ENCODE assay signal across 25 cellular contexts in genomic region chr18:37303009-37303408, GRCh38.
"Had no signal": no experiment of that assay in that cellular context is flagged by ENCODE, and none has a peak within 500 bp of the region (broad histone marks: within the 10 kb centered on the region; RNA-seq: fewer than 3 reads in every experiment).

No MANE protein-coding gene starts in this region.

- H3K4me1 Mint-ChIP-seq: memory B cell had no signal

- H3K4me3 Mint-ChIP-seq: dendritic cell treated with granulocyte-macrophage colony-stimulating factor and Interleukin-4, amounts not matched to agents 40 ng/mL and 50 ng/mL, for 4 days; endodermal cell; memory B cell; naive B cell; natural killer cell treated with Interleukin-12 subunit alpha and Interleukin-12 subunit beta and Interleukin-15 and Interleukin-18, amount 100 ng/mL, for 72 hours; stimulated activated naive CD8-positive, alpha-beta T cell treated with anti-CD3 and anti-CD28 coated beads, Interleukin-15, amount 100 ng/mL, for 72 hours had no signal

- H3K27me3 Mint-ChIP-seq: dendritic cell treated with granulocyte-macrophage colony-stimulating factor and Interleukin-4, amounts not matched to agents 40 ng/mL and 50 ng/mL, for 4 days; natural killer cell treated with Interleukin-12 subunit alpha and Interleukin-12 subunit beta and Interleukin-15 and Interleukin-18, amount 100 ng/mL, for 72 hours had no signal

- H3K9me3 Mint-ChIP-seq: dendritic cell treated with granulocyte-macrophage colony-stimulating factor and Interleukin-4, amounts not matched to agents 40 ng/mL and 50 ng/mL, for 4 days; endodermal cell; memory B cell; naive B cell; natural killer cell treated with Interleukin-12 subunit alpha and Interleukin-12 subunit beta and Interleukin-15 and Interleukin-18, amount 100 ng/mL, for 72 hours; stimulated activated naive CD8-positive, alpha-beta T cell treated with anti-CD3 and anti-CD28 coated beads, Interleukin-15, amount 100 ng/mL, for 72 hours had no signal

- ATAC-seq: esophagus mucosa; gastrocnemius medialis; heart left ventricle; left lobe of liver; mucosa of descending colon; natural killer cell treated with Interleukin-12 subunit alpha and Interleukin-12 subunit beta and Interleukin-15 and Interleukin-18, amount 100 ng/mL, for 72 hours; pancreas; sciatic nerve; stimulated activated naive CD8-positive, alpha-beta T cell treated with anti-CD3 and anti-CD28 coated beads, Interleukin-15, amount 100 ng/mL, for 72 hours; upper lobe of right lung had no signal

- DNase-seq: colonic mucosa; effector CD8-positive, alpha-beta T cell; endodermal cell; foreskin fibroblast; gastrocnemius medialis; heart left ventricle; kidney; mucosa of descending colon; naive B cell; pancreas; stimulated activated CD4-positive, alpha-beta T cell treated with anti-CD3 and anti-CD28 coated beads, Interleukin-12 subunit alpha, Interleukin-12 subunit beta, amount 100 ng/mL, for 4 hours; stimulated activated CD4-positive, alpha-beta T cell treated with anti-CD3 and anti-CD28 coated beads, Interleukin-1b, Interleukin-23, amount 100 ng/mL, for 48 hours; stimulated activated CD4-positive, alpha-beta T cell treated with anti-CD3 and anti-CD28 coated beads, Interleukin-4, amount 100 ng/mL, for 1 hour; stimulated activated CD8-positive, alpha-beta memory T cell treated with anti-CD3 and anti-CD28 coated beads, Interleukin-4, amount 100 ng/mL, for 48 hours; stimulated activated naive CD4-positive, alpha-beta T cell; stimulated activated naive CD8-positive, alpha-beta T cell treated with anti-CD3 and anti-CD28 coated beads, Interleukin-15, amount 100 ng/mL, for 72 hours; transverse colon; upper lobe of right lung; uterus had no signal

- H3K36me3 Mint-ChIP-seq: memory B cell; naive B cell; natural killer cell treated with Interleukin-12 subunit alpha and Interleukin-12 subunit beta and Interleukin-15 and Interleukin-18, amount 100 ng/mL, for 72 hours had no signal

- H3K27ac Mint-ChIP-seq: dendritic cell treated with granulocyte-macrophage colony-stimulating factor and Interleukin-4, amounts not matched to agents 40 ng/mL and 50 ng/mL, for 4 days; endodermal cell; memory B cell; naive B cell; natural killer cell treated with Interleukin-12 subunit alpha and Interleukin-12 subunit beta and Interleukin-15 and Interleukin-18, amount 100 ng/mL, for 72 hours; stimulated activated naive CD8-positive, alpha-beta T cell treated with anti-CD3 and anti-CD28 coated beads, Interleukin-15, amount 100 ng/mL, for 72 hours had no signal
